Comparison of ENCODE assay signal across 8 cellular contexts in genomic region chr3:53255775-53256703, GRCh38. TPM values are rescaled to one million over a fixed set of nuclear protein-coding genes. Genes with fewer than 3 reads are reported as not detected.
DNase-seq lines count a peak whose midpoint lies in the region; ATAC-seq and TF ChIP-seq lines count a peak whose summit lies in the region.

A gene with protein sequence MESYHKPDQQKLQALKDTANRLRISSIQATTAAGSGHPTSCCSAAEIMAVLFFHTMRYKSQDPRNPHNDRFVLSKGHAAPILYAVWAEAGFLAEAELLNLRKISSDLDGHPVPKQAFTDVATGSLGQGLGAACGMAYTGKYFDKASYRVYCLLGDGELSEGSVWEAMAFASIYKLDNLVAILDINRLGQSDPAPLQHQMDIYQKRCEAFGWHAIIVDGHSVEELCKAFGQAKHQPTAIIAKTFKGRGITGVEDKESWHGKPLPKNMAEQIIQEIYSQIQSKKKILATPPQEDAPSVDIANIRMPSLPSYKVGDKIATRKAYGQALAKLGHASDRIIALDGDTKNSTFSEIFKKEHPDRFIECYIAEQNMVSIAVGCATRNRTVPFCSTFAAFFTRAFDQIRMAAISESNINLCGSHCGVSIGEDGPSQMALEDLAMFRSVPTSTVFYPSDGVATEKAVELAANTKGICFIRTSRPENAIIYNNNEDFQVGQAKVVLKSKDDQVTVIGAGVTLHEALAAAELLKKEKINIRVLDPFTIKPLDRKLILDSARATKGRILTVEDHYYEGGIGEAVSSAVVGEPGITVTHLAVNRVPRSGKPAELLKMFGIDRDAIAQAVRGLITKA (minus strand): TSS chr3:53256022. CDS start chr3:53255942, 80 bp downstream.

- DNase-seq in GM13977 (ENCODE audit: low spot score) = peak; percentile 99
- DNase-seq in NCI-H146 treated with DMSO at 0.1 percent for 48 hours (lab: John Stamatoyannopoulos, UW; ENCODE audit: unreplicated experiment) = peak; percentile 22
- DNase-seq in UCSD-AML1 (lab: John Stamatoyannopoulos, UW; ENCODE audit: unreplicated experiment) = peak; percentile 90
- peak; percentile 89 to 92 (median 90) for DNase-seq in body of pancreas
- DNase-seq in skeletal muscle cell (ENCODE audit: low read depth) = peak; percentile 49
- no peak for DNase-seq in OCI-M2 (lab: John Stamatoyannopoulos, UW; ENCODE audit: unreplicated experiment)

- H3K4me1 ChIP-seq in body of pancreas (peaks cover 49% of the 10 kb centered on the region), iPS-15b (ENCODE audit: control insufficient read depth, insufficient read depth, low read length) (peaks cover 41% of the 10 kb centered on the region)

- H3K9ac ChIP-seq in iPS-15b (ENCODE audit: low read depth, low read length) = peak within 1 kb of the TSS; percentile 88

- intact Hi-C loops in body of pancreas (cut with DNase I) = no loop called here

- TF ChIP-seq CTCF in GM13977 (IDR thresholded peaks at IDR 0.05; ENCODE audit: extremely low read depth, insufficient read depth, missing control alignments) = no peak
- TF ChIP-seq CTCF in body of pancreas (IDR thresholded peaks at IDR 0.05) = no peak

- H3K36me3 ChIP-seq in body of pancreas (replicated peaks in 1 of 2; ENCODE audit: insufficient read depth in 1 of 2, low read depth in 2 of 2) = no peaks in the 10 kb centered on the region
- H3K36me3 ChIP-seq in iPS-15b (ENCODE audit: control insufficient read depth, insufficient read depth, low read length) = peaks cover 14% of the 10 kb centered on the region

- WGBS in body of pancreas, 2 donors = 18 to 30% methylated on average over 10 to 39 of the region's 66 CpGs

- H3K27ac ChIP-seq in body of pancreas = peak within 1 kb of the TSS; percentile 86 to 98 (median 92)

- H3K4me3 ChIP-seq in body of pancreas (peak within 1 kb of the TSS; percentile 82 to 93), iPS-15b (ENCODE audit: low read depth, low read length) (peak within 1 kb of the TSS; percentile 98), skeletal muscle cell (ENCODE audit: low read depth, low read length) (peak within 1 kb of the TSS; percentile 83)

- peak; percentile 65 to 76 (median 74) for TF ChIP-seq POLR2A in body of pancreas (IDR thresholded peaks at IDR 0.05)

- ATAC-seq in HG02763 (IDR thresholded peaks at IDR 0.05; ENCODE audit: unreplicated experiment) (peak; percentile 58), body of pancreas (peak; percentile 81)

- H3K9me3 ChIP-seq in body of pancreas (no peaks in the 10 kb centered on the region), iPS-15b (ENCODE audit: control insufficient read depth, insufficient read depth, low read length) (no peaks in the 10 kb centered on the region)

- in situ Hi-C loops in GM13977 (cut with MboI; ENCODE audit: low pct_unique_long_range_greater_than_20kb, low sequenced_read_pairs, unreplicated experiment) = no loop called here

- H3K27me3 ChIP-seq in body of pancreas (no peaks in the 10 kb centered on the region), iPS-15b (ENCODE audit: control insufficient read depth, insufficient read depth, low read length) (no peaks in the 10 kb centered on the region)

RNA-seq across cellular contexts. Expression of the gene that starts here (rescaled TPM):
- total RNA-seq in body of pancreas = 100 to 1,000 TPM in 1 of 2 donors, 10 to 100 TPM in 1; 96.6 to 208 TPM
